ENCODE assay signal across 9 cellular contexts in the genomic region with DNA sequence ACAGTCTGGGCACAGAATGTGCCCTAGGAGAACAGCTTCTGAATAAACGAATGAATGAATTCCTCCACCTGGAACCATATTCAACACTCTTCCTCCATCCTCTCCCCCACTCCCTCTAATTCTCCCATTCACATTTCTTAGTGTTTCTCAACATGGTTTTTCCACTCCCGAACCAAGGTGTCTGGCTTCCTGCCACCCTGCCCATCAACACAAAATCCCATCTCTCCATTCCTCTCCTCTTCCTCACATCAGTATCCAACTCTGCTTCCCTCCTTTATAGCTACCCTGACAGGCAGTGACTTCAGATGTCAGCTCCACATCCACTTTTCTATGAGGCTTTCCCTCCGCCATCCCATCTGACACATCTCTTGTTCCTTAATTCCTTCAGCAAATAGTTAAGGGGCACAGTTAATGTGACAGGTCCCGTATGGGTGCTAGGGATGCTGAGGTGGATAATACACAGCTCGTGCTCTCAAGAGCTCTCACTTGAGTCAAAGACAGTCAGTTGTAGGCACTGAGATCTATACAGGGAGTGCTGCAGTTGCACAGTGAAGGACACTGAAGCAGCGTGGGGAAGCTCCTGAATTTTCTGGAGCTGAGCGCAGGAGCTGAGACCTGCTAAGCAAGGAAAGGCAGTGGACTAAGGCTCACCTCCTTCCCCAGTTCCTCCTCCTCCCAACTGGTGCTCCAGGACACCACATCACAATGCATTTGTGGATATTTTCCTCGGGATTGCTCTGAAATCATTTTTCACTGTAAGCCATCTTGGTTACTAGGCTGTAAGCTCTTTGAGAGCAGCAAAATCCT. TPM values are rescaled to one million over a fixed set of nuclear protein-coding genes. Genes with fewer than 3 reads are reported as not detected.
DNase-seq lines count a peak whose midpoint lies in the region; ATAC-seq and TF ChIP-seq lines count a peak whose summit lies in the region.
"Had no signal": no experiment of that assay in that cellular context is flagged by ENCODE, and none has a peak within 500 bp of the region (broad histone marks: within the 10 kb centered on the region; RNA-seq: fewer than 3 reads in every experiment).

No MANE protein-coding gene starts in this region.

- no peaks in the 10 kb centered on the region for H3K36me3 Mint-ChIP-seq in neural progenitor cell

- H3K36me3 ChIP-seq in DOHH2 (ENCODE audit: control insufficient read depth, low read length) (peaks cover 47% of the 10 kb centered on the region), body of pancreas (replicated peaks in 1 of 2; ENCODE audit: insufficient read depth in 1 of 2, low read depth in 2 of 2) (no peaks in the 10 kb centered on the region), neural progenitor cell (no peaks in the 10 kb centered on the region)

- H4K20me1 ChIP-seq in DOHH2 (ENCODE audit: control insufficient read depth, insufficient read depth, low read depth, low read length) (no peaks in the 10 kb centered on the region), neural progenitor cell (ENCODE audit: low read depth) (peaks cover 4% of the 10 kb centered on the region)

- H3K9ac ChIP-seq in neural progenitor cell = no peak overlapping the region

- TF ChIP-seq POLR2A in body of pancreas (IDR thresholded peaks at IDR 0.05) = no peak

- 25 to 38% methylated on average over 8 of the region's 8 CpGs for WGBS in body of pancreas, 2 donors

- H3K9me3 ChIP-seq in DOHH2 (ENCODE audit: control insufficient read depth, insufficient read depth, low read length) = no peaks in the 10 kb centered on the region
- H3K9me3 ChIP-seq in body of pancreas = no peaks in the 10 kb centered on the region
- no peaks in the 10 kb centered on the region for H3K9me3 ChIP-seq in neural progenitor cell (ENCODE audit: low read depth)

- H3K4me1 Mint-ChIP-seq in neural progenitor cell = peaks cover 41% of the 10 kb centered on the region

- TF ChIP-seq CTCF in DOHH2 (IDR thresholded peaks at IDR 0.05; ENCODE audit: low read depth, low read length, poor library complexity, severe bottlenecking) (no peak), body of pancreas (IDR thresholded peaks at IDR 0.05) (no peak), neural progenitor cell (IDR thresholded peaks at IDR 0.05) (no peak)

- peaks cover 25% of the 10 kb centered on the region for H3F3A ChIP-seq in DOHH2 (ENCODE audit: control insufficient read depth, insufficient read depth)
- H3F3A ChIP-seq in neural progenitor cell (ENCODE audit: low read depth) = peaks cover 55% of the 10 kb centered on the region

- ATAC-seq in body of pancreas (no peak), GM18858 (IDR thresholded peaks at IDR 0.05; ENCODE audit: unreplicated experiment) (no peak), GM21381 (IDR thresholded peaks at IDR 0.05; ENCODE audit: unreplicated experiment) (no peak)

- H3K4me3 ChIP-seq in DOHH2 (ENCODE audit: low read length) (peak overlapping the region; percentile 100), body of pancreas (no peak overlapping the region), neural progenitor cell (no peak overlapping the region)

- no peaks in the 10 kb centered on the region for H3K9me2 ChIP-seq in DOHH2 (replicated peaks; ENCODE audit: control insufficient read depth, low read length)

- no peak overlapping the region for H3K27ac Mint-ChIP-seq in neural progenitor cell

- no peaks in the 10 kb centered on the region for H3K9me3 Mint-ChIP-seq in neural progenitor cell
- H3K9me3 Mint-ChIP-seq: neural crest cell had no signal

- H3K27me3 ChIP-seq in DOHH2 (ENCODE audit: control insufficient read depth, low read length) = no peaks in the 10 kb centered on the region
- H3K27me3 ChIP-seq in body of pancreas = no peaks in the 10 kb centered on the region
- H3K27me3 ChIP-seq in neural progenitor cell = no peaks in the 10 kb centered on the region

- DNase-seq in body of pancreas (no peak), neural progenitor cell (ENCODE audit: low spot score) (no peak), NCI-H2196 treated with DMSO at 0.1 percent for 48 hours (lab: John Stamatoyannopoulos, UW; ENCODE audit: unreplicated experiment) (no peak)
- DNase-seq: activated gamma-delta T cell treated with Interleukin-2 at 50 U/mL for 16 hours; NK-92 treated with Interleukin-12 subunit alpha and Interleukin-12 subunit beta, amount 100 ng/mL, for 24 hours had no signal

- intact Hi-C loops in body of pancreas (cut with DNase I) = no loop called here

- no peak overlapping the region for H3K4me3 Mint-ChIP-seq in neural progenitor cell
- H3K4me3 Mint-ChIP-seq: neural crest cell had no signal

- H3K27ac ChIP-seq in DOHH2 (ENCODE audit: low read depth, low read length) = peak overlapping the region; percentile 93
- peak overlapping the region; percentile 62 to 98 (median 94) for H3K27ac ChIP-seq in body of pancreas
- no peak overlapping the region for H3K27ac ChIP-seq in neural progenitor cell

- H3K27me3 Mint-ChIP-seq in neural progenitor cell (ENCODE audit: insufficient read depth, low read depth) = peaks cover 4% of the 10 kb centered on the region

- H2AFZ ChIP-seq in neural progenitor cell (replicated peaks) = no peak overlapping the region

- H3K4me2 ChIP-seq in DOHH2 (ENCODE audit: low read length) = peak overlapping the region; percentile 92
- peak overlapping the region; percentile 99 for H3K4me2 ChIP-seq in neural progenitor cell

- H3K4me1 ChIP-seq in DOHH2 (ENCODE audit: control insufficient read depth, low read length) = peaks cover 76% of the 10 kb centered on the region
- H3K4me1 ChIP-seq in body of pancreas = peaks cover 75% of the 10 kb centered on the region
- H3K4me1 ChIP-seq in neural progenitor cell = peaks cover 61% of the 10 kb centered on the region

- peaks cover 79% of the 10 kb centered on the region for H3K79me2 ChIP-seq in DOHH2 (ENCODE audit: control insufficient read depth, low read length)
- peaks cover 69% of the 10 kb centered on the region for H3K79me2 ChIP-seq in neural progenitor cell (ENCODE audit: low read depth)

RNA-seq across cellular contexts. Expression of a gene that starts 2.7 kb away (rescaled TPM):
- total RNA-seq in body of pancreas = 10 to 100 TPM; 54.5 to 92.0 TPM
- total RNA-seq in neural progenitor cell (ENCODE audit: low replicate concordance) = 21.8 and 24.7 TPM in 2 replicates

RNA-seq across cellular contexts. Expression of a gene that starts 28.7 kb away (rescaled TPM):
- total RNA-seq in body of pancreas (10 to 100 TPM in 1 of 2 donors, 1 to 10 TPM in 1; 7.0 to 16.2 TPM), neural progenitor cell (ENCODE audit: low replicate concordance) (0.86 and 1.7 TPM in 2 replicates)

RNA-seq across cellular contexts. Expression of a gene that starts 36.2 kb away (rescaled TPM):
- total RNA-seq in body of pancreas (100 to 1,000 TPM in 1 of 2 donors, 10 to 100 TPM in 1; 62.5 to 112 TPM), neural progenitor cell (ENCODE audit: low replicate concordance) (1.2 and 5.0 TPM in 2 replicates)
- total RNA-seq: neural crest cell had no signal

RNA-seq across cellular contexts. Expression of a gene that starts 44.8 kb away (rescaled TPM):
- total RNA-seq in body of pancreas (100 to 1,000 TPM; 111 to 173 TPM), neural progenitor cell (ENCODE audit: low replicate concordance) (0.25 TPM in 1 of 2 replicates, not detected in the other)

Comparison
In these comparisons a context has a peak if more than half of its experiments do, and no peak if none do; other contexts are left out.
1. RNA of a gene that starts 36.2 kb away (total RNA-seq): 62.5 to 112 TPM in body of pancreas; 1.2 to 5.0 TPM in neural progenitor cell; every median in the first group is over 10 times any median in the second.